In the genomic region with DNA sequence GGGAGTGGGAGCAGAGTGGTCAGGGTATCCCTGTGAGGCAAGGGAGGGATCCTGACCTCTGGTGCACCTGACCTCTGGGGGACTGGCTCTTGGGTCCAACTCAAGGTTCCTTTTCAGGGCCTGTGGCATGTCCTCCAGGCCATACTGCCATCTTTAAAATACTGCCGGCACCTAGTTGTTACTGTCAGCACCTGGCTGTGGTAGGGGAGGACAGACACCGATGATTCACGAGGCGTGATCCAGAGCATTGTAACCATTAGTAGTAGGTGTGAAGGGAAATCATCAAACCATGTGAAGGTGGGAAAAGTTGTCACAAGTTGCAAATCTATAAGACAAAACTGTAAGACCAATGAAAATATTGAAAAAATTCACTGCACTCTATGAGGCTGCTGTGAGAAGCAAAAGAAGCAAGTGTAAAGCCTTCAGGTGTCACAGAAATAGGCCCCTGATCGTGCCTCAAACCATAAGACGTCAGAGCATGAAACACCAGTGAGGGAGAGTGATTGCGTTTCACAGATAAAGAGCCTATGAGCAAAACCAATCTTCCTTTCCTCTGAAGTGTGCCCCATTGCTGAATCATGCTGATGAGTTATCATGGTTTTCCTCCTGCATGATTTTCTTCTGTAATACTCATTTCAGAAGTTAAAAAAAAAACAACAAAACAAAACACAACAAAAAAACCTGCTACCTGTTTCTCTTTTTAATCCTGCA, we compare ENCODE assay signal across 2 cellular contexts.
TF ChIP-seq lines count a peak whose summit lies in the region.

No MANE protein-coding gene starts in this region.

TF ChIP-seq in liver, 16 proteins besides CTCF, POLR2A, EP300 and RAD21 (continued from another document):
- TF ChIP-seq REST (IDR thresholded peaks at IDR 0.05) (no peak), FOXA1 (IDR thresholded peaks at IDR 0.05) (no peak), GABPA (IDR thresholded peaks at IDR 0.05 in 1 of 2, conservative IDR thresholded peaks at IDR 0.05 in 1 of 2) (no peak), YY1 (IDR thresholded peaks at IDR 0.05) (no peak), HNF4A (conservative IDR thresholded peaks at IDR 0.05) (no peak), SP1 (IDR thresholded peaks at IDR 0.05) (no peak), ATF3 (IDR thresholded peaks at IDR 0.05) (no peak), EGR1 (IDR thresholded peaks at IDR 0.05; ENCODE audit: low read depth in 2 of 2) (no peak), FOXA2 (IDR thresholded peaks at IDR 0.05) (no peak), JUND (IDR thresholded peaks at IDR 0.05) (no peak), TAF1 (conservative IDR thresholded peaks at IDR 0.05) (no peak), NR2F2 (IDR thresholded peaks at IDR 0.05) (no peak)
- TF ChIP-seq, protein P1, sequence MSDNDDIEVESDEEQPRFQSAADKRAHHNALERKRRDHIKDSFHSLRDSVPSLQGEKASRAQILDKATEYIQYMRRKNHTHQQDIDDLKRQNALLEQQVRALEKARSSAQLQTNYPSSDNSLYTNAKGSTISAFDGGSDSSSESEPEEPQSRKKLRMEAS (IDR thresholded peaks at IDR 0.05) = no peak

TF ChIP-seq in HepG2, 621 proteins besides CTCF, POLR2A, EP300 and RAD21 (continued from another document):
- no peak for TF ChIP-seq PRDM15 (CRISPR knock-in tag; IDR thresholded peaks at IDR 0.05)
- no peak for TF ChIP-seq TBX3 (IDR thresholded peaks at IDR 0.05; ENCODE audit: borderline replicate concordance)
- no peak for TF ChIP-seq ZNF20 (CRISPR knock-in tag; IDR thresholded peaks at IDR 0.05)
- TF ChIP-seq TMF1 (CRISPR knock-in tag; IDR thresholded peaks at IDR 0.05; ENCODE audit: low read depth) = no peak
- no peak for TF ChIP-seq REL (CRISPR knock-in tag; conservative IDR thresholded peaks at IDR 0.05)
- TF ChIP-seq, protein P2, sequence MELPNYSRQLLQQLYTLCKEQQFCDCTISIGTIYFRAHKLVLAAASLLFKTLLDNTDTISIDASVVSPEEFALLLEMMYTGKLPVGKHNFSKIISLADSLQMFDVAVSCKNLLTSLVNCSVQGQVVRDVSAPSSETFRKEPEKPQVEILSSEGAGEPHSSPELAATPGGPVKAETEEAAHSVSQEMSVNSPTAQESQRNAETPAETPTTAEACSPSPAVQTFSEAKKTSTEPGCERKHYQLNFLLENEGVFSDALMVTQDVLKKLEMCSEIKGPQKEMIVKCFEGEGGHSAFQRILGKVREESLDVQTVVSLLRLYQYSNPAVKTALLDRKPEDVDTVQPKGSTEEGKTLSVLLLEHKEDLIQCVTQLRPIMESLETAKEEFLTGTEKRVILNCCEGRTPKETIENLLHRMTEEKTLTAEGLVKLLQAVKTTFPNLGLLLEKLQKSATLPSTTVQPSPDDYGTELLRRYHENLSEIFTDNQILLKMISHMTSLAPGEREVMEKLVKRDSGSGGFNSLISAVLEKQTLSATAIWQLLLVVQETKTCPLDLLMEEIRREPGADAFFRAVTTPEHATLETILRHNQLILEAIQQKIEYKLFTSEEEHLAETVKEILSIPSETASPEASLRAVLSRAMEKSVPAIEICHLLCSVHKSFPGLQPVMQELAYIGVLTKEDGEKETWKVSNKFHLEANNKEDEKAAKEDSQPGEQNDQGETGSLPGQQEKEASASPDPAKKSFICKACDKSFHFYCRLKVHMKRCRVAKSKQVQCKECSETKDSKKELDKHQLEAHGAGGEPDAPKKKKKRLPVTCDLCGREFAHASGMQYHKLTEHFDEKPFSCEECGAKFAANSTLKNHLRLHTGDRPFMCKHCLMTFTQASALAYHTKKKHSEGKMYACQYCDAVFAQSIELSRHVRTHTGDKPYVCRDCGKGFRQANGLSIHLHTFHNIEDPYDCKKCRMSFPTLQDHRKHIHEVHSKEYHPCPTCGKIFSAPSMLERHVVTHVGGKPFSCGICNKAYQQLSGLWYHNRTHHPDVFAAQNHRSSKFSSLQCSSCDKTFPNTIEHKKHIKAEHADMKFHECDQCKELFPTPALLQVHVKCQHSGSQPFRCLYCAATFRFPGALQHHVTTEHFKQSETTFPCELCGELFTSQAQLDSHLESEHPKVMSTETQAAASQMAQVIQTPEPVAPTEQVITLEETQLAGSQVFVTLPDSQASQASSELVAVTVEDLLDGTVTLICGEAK (IDR thresholded peaks at IDR 0.05) = no peak
- TF ChIP-seq, protein P2 (CRISPR knock-in tag; IDR thresholded peaks at IDR 0.05) = no peak
- no peak for TF ChIP-seq ZSCAN22 (CRISPR knock-in tag; IDR thresholded peaks at IDR 0.05)
- no peak for TF ChIP-seq TERF1 (CRISPR knock-in tag; IDR thresholded peaks at IDR 0.05)
- TF ChIP-seq SOX6 (IDR thresholded peaks at IDR 0.05) = no peak
- no peak for TF ChIP-seq SOX6 (CRISPR knock-in tag; IDR thresholded peaks at IDR 0.05)
- TF ChIP-seq, protein P3, sequence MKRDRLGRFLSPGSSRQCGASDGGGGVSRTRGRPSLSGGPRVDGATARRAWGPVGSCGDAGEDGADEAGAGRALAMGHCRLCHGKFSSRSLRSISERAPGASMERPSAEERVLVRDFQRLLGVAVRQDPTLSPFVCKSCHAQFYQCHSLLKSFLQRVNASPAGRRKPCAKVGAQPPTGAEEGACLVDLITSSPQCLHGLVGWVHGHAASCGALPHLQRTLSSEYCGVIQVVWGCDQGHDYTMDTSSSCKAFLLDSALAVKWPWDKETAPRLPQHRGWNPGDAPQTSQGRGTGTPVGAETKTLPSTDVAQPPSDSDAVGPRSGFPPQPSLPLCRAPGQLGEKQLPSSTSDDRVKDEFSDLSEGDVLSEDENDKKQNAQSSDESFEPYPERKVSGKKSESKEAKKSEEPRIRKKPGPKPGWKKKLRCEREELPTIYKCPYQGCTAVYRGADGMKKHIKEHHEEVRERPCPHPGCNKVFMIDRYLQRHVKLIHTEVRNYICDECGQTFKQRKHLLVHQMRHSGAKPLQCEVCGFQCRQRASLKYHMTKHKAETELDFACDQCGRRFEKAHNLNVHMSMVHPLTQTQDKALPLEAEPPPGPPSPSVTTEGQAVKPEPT (CRISPR knock-in tag; IDR thresholded peaks at IDR 0.05; ENCODE audit: low read depth) = no peak
- TF ChIP-seq NFKBIZ (CRISPR knock-in tag; IDR thresholded peaks at IDR 0.05) = no peak
- no peak for TF ChIP-seq ZNF569 (CRISPR knock-in tag; IDR thresholded peaks at IDR 0.05; ENCODE audit: borderline replicate concordance)
- no peak for TF ChIP-seq ZNF343 (CRISPR knock-in tag; IDR thresholded peaks at IDR 0.05)
- no peak for TF ChIP-seq ZNF10 (CRISPR knock-in tag; IDR thresholded peaks at IDR 0.05; ENCODE audit: borderline replicate concordance, low read depth)
- no peak for TF ChIP-seq ESRRA (CRISPR knock-in tag; IDR thresholded peaks at IDR 0.05; ENCODE audit: low read depth)
- TF ChIP-seq ZMYM3 (CRISPR knock-in tag; IDR thresholded peaks at IDR 0.05) = no peak
